Comparison of ENCODE assay signal across 2 cellular contexts in the genomic region with DNA sequence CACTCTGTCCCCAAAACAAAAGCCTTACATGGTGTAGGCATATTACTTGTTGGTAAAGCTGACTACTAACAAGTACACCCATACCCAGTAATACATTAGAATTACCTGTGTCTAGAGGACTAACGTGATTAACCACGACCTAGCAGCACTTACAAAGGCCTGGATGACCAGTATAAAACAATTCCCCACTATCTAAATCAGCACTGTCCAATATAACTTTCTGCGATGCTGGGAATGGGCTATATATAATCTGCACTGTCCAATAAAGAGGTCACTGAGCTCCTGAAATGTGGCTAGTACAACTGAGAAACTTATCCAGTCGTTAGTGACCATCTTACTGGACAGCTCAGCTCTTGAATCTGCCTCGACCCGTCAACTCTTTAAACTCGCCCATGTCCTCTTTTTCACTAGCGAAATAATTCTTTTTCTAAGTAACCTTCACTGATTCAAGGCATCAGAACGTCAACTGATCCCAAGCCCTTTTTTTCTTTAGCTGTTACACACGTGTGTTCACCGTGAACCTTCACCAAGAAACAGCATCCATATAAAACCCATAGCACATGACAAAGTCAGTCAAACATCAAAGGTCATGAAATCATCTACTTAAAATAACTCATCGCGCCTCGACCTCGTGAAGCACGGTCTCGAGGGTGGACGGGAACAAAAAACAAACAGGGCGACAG.
A peak's percentile ranks its signal among the peaks of the same experiment; 100 is the strongest.
TF ChIP-seq lines count a peak whose summit lies in the region.

No MANE protein-coding gene starts in this region.

TF ChIP-seq in GM12878, 131 proteins besides CTCF, POLR2A, EP300 and RAD21 (continues in another document):
- peak; percentile 72 for TF ChIP-seq MYC (IDR thresholded peaks at IDR 0.05; ENCODE audit: insufficient read depth, insufficient read length, insufficient replicate concordance, low read length, severe bottlenecking)
- no peak for TF ChIP-seq BCL11A (IDR thresholded peaks at IDR 0.05; ENCODE audit: low read depth, low read length)
- no peak for TF ChIP-seq ZNF24 (IDR thresholded peaks at IDR 0.05)
- no peak for TF ChIP-seq TARDBP (IDR thresholded peaks at IDR 0.05; ENCODE audit: borderline replicate concordance)
- TF ChIP-seq, protein P1, sequence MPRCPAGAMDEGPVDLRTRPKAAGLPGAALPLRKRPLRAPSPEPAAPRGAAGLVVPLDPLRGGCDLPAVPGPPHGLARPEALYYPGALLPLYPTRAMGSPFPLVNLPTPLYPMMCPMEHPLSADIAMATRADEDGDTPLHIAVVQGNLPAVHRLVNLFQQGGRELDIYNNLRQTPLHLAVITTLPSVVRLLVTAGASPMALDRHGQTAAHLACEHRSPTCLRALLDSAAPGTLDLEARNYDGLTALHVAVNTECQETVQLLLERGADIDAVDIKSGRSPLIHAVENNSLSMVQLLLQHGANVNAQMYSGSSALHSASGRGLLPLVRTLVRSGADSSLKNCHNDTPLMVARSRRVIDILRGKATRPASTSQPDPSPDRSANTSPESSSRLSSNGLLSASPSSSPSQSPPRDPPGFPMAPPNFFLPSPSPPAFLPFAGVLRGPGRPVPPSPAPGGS (IDR thresholded peaks at IDR 0.05; ENCODE audit: borderline replicate concordance, insufficient read depth, low read depth, low read length, poor library complexity, severe bottlenecking), result no peak
- no peak for TF ChIP-seq YBX1 (IDR thresholded peaks at IDR 0.05)
- peak; percentile 80; the same call in 1 of the 2 replicates for TF ChIP-seq MXI1 (IDR thresholded peaks at IDR 0.05; ENCODE audit: low read depth, low read length)
- no peak for TF ChIP-seq CREB1 (IDR thresholded peaks at IDR 0.05; ENCODE audit: low read depth)
- TF ChIP-seq TCF12 (IDR thresholded peaks at IDR 0.05; ENCODE audit: low read depth, low read length), result no peak
- no peak for TF ChIP-seq FOXM1 (IDR thresholded peaks at IDR 0.05; ENCODE audit: low read depth, low read length)
- no peak for TF ChIP-seq CEBPB (IDR thresholded peaks at IDR 0.05; ENCODE audit: borderline replicate concordance in 1 of 2, low read depth in 2 of 2, low read length in 2 of 2)
- no peak for TF ChIP-seq SMC3 (IDR thresholded peaks at IDR 0.05; ENCODE audit: borderline replicate concordance, low read length)
- no peak for TF ChIP-seq FOS (IDR thresholded peaks at IDR 0.05; ENCODE audit: borderline replicate concordance, extremely low read depth, insufficient read length)
- no peak for TF ChIP-seq HCFC1 (IDR thresholded peaks at IDR 0.05; ENCODE audit: low read length)
- TF ChIP-seq SREBF2 (IDR thresholded peaks at IDR 0.05; ENCODE audit: low read length), result no peak
- TF ChIP-seq ZNF274 (IDR thresholded peaks at IDR 0.05; ENCODE audit: insufficient read depth, insufficient read length), result no peak
- TF ChIP-seq JUND (IDR thresholded peaks at IDR 0.05; ENCODE audit: low read depth, low read length), result no peak
- no peak for TF ChIP-seq ESRRA (IDR thresholded peaks at IDR 0.05; ENCODE audit: low read length)
- TF ChIP-seq, protein P2, sequence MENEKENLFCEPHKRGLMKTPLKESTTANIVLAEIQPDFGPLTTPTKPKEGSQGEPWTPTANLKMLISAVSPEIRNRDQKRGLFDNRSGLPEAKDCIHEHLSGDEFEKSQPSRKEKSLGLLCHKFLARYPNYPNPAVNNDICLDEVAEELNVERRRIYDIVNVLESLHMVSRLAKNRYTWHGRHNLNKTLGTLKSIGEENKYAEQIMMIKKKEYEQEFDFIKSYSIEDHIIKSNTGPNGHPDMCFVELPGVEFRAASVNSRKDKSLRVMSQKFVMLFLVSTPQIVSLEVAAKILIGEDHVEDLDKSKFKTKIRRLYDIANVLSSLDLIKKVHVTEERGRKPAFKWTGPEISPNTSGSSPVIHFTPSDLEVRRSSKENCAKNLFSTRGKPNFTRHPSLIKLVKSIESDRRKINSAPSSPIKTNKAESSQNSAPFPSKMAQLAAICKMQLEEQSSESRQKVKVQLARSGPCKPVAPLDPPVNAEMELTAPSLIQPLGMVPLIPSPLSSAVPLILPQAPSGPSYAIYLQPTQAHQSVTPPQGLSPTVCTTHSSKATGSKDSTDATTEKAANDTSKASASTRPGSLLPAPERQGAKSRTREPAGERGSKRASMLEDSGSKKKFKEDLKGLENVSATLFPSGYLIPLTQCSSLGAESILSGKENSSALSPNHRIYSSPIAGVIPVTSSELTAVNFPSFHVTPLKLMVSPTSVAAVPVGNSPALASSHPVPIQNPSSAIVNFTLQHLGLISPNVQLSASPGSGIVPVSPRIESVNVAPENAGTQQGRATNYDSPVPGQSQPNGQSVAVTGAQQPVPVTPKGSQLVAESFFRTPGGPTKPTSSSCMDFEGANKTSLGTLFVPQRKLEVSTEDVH (IDR thresholded peaks at IDR 0.05; ENCODE audit: low read depth, partially characterized antibody), result no peak
- TF ChIP-seq JUNB (IDR thresholded peaks at IDR 0.05), result no peak
- TF ChIP-seq SIN3A (IDR thresholded peaks at IDR 0.05; ENCODE audit: low read depth, low read length), result no peak
- TF ChIP-seq, protein P3, sequence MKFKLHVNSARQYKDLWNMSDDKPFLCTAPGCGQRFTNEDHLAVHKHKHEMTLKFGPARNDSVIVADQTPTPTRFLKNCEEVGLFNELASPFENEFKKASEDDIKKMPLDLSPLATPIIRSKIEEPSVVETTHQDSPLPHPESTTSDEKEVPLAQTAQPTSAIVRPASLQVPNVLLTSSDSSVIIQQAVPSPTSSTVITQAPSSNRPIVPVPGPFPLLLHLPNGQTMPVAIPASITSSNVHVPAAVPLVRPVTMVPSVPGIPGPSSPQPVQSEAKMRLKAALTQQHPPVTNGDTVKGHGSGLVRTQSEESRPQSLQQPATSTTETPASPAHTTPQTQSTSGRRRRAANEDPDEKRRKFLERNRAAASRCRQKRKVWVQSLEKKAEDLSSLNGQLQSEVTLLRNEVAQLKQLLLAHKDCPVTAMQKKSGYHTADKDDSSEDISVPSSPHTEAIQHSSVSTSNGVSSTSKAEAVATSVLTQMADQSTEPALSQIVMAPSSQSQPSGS (IDR thresholded peaks at IDR 0.05; ENCODE audit: low read length), result no peak
- 0 out of 2 replicates have a peak, but pooled peaks have one; percentile 8 for TF ChIP-seq RUNX3 (IDR thresholded peaks at IDR 0.05; ENCODE audit: low read length)
- TF ChIP-seq, protein P4, sequence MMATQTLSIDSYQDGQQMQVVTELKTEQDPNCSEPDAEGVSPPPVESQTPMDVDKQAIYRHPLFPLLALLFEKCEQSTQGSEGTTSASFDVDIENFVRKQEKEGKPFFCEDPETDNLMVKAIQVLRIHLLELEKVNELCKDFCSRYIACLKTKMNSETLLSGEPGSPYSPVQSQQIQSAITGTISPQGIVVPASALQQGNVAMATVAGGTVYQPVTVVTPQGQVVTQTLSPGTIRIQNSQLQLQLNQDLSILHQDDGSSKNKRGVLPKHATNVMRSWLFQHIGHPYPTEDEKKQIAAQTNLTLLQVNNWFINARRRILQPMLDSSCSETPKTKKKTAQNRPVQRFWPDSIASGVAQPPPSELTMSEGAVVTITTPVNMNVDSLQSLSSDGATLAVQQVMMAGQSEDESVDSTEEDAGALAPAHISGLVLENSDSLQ (IDR thresholded peaks at IDR 0.05), result peak; percentile 45; the same call in 1 of the 2 replicates
- TF ChIP-seq YY1 (IDR thresholded peaks at IDR 0.05; ENCODE audit: low read depth, low read length), result no peak
- no peak for TF ChIP-seq MEF2B (IDR thresholded peaks at IDR 0.05; ENCODE audit: partially characterized antibody, poor library complexity, severe bottlenecking)
- TF ChIP-seq MEF2A (IDR thresholded peaks at IDR 0.05; ENCODE audit: insufficient read depth, low read depth, low read length), result peak; percentile 64
- no peak for TF ChIP-seq BRCA1 (IDR thresholded peaks at IDR 0.05; ENCODE audit: low read depth, low read length)

TF ChIP-seq in liver, 16 proteins besides CTCF, POLR2A, EP300 and RAD21:
- TF ChIP-seq HNF4A (conservative IDR thresholded peaks at IDR 0.05), result peak in 1 of 2 donors; percentile 14
- no peak for TF ChIP-seq SP1 (IDR thresholded peaks at IDR 0.05)
- TF ChIP-seq RXRA (IDR thresholded peaks at IDR 0.05), result peak in 1 of 2 donors; percentile 15
- TF ChIP-seq, protein P5, sequence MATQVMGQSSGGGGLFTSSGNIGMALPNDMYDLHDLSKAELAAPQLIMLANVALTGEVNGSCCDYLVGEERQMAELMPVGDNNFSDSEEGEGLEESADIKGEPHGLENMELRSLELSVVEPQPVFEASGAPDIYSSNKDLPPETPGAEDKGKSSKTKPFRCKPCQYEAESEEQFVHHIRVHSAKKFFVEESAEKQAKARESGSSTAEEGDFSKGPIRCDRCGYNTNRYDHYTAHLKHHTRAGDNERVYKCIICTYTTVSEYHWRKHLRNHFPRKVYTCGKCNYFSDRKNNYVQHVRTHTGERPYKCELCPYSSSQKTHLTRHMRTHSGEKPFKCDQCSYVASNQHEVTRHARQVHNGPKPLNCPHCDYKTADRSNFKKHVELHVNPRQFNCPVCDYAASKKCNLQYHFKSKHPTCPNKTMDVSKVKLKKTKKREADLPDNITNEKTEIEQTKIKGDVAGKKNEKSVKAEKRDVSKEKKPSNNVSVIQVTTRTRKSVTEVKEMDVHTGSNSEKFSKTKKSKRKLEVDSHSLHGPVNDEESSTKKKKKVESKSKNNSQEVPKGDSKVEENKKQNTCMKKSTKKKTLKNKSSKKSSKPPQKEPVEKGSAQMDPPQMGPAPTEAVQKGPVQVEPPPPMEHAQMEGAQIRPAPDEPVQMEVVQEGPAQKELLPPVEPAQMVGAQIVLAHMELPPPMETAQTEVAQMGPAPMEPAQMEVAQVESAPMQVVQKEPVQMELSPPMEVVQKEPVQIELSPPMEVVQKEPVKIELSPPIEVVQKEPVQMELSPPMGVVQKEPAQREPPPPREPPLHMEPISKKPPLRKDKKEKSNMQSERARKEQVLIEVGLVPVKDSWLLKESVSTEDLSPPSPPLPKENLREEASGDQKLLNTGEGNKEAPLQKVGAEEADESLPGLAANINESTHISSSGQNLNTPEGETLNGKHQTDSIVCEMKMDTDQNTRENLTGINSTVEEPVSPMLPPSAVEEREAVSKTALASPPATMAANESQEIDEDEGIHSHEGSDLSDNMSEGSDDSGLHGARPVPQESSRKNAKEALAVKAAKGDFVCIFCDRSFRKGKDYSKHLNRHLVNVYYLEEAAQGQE (IDR thresholded peaks at IDR 0.05), result peak; percentile 75
- TF ChIP-seq, protein P6, sequence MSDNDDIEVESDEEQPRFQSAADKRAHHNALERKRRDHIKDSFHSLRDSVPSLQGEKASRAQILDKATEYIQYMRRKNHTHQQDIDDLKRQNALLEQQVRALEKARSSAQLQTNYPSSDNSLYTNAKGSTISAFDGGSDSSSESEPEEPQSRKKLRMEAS (IDR thresholded peaks at IDR 0.05), result peak; percentile 50
- TF ChIP-seq HNF4G (IDR thresholded peaks at IDR 0.05), result no peak
